ENCODE assay signal across 3 cellular contexts in genomic region chr17:15716601-15717563, GRCh38. TPM values are rescaled to one million over a fixed set of nuclear protein-coding genes. Genes with fewer than 3 reads are reported as not detected.
"Had no signal": no experiment of that assay in that cellular context is flagged by ENCODE, and none has a peak within 500 bp of the region (broad histone marks: within the 10 kb centered on the region; RNA-seq: fewer than 3 reads in every experiment).

No MANE protein-coding gene starts in this region.

RNA-seq across cellular contexts. Expression of gene TBC1D26, which starts 15.2 kb away (rescaled TPM):
- total RNA-seq: ascending aorta, cardiac septum, SK-MEL-5 had no signal
